Comparison of ENCODE assay signal across 3 cellular contexts in genomic region chr1:53160924-53161378, GRCh38.
TF ChIP-seq lines count a peak whose summit lies in the region.

No MANE protein-coding gene starts in this region.

TF ChIP-seq in IMR-90, 13 proteins besides CTCF, POLR2A, EP300 and RAD21:
- TF ChIP-seq BHLHE40 (IDR thresholded peaks at IDR 0.05; ENCODE audit: low read depth, low read length) (no peak), MAZ (IDR thresholded peaks at IDR 0.05; ENCODE audit: borderline replicate concordance, low read depth, low read length) (no peak), ELK1 (IDR thresholded peaks at IDR 0.05; ENCODE audit: borderline replicate concordance, low read depth, low read length) (no peak), CEBPB (IDR thresholded peaks at IDR 0.05; ENCODE audit: low read depth, low read length) (no peak), RFX5 (IDR thresholded peaks at IDR 0.05; ENCODE audit: low read depth, low read length) (no peak), MXI1 (IDR thresholded peaks at IDR 0.05; ENCODE audit: borderline replicate concordance, low read depth, low read length) (no peak), FOS (IDR thresholded peaks at IDR 0.05; ENCODE audit: low read depth, low read length) (no peak)

TF ChIP-seq in H1, 55 proteins besides CTCF, POLR2A, EP300 and RAD21:
- no peak for TF ChIP-seq FOSL1 (IDR thresholded peaks at IDR 0.05; ENCODE audit: insufficient read depth, low read depth, low read length)
- TF ChIP-seq MAX (IDR thresholded peaks at IDR 0.05) = no peak
- no peak for TF ChIP-seq JUN (IDR thresholded peaks at IDR 0.05; ENCODE audit: low read depth, low read length)
- TF ChIP-seq SRF (IDR thresholded peaks at IDR 0.05; ENCODE audit: low read depth, low read length) = no peak
- no peak for TF ChIP-seq TBP (IDR thresholded peaks at IDR 0.05; ENCODE audit: low read depth, low read length)
- no peak for TF ChIP-seq BRCA1 (IDR thresholded peaks at IDR 0.05; ENCODE audit: low read depth, low read length)
- TF ChIP-seq SIRT6 (IDR thresholded peaks at IDR 0.05; ENCODE audit: low read length) = no peak
- no peak for TF ChIP-seq SAP30 (IDR thresholded peaks at IDR 0.05; ENCODE audit: insufficient read depth, insufficient replicate concordance, low read length)
- no peak for TF ChIP-seq TCF12 (IDR thresholded peaks at IDR 0.05; ENCODE audit: low read depth, low read length)
- TF ChIP-seq CBX8 (IDR thresholded peaks at IDR 0.05; ENCODE audit: borderline replicate concordance, low read depth, low read length) = no peak
- TF ChIP-seq ZNF274 (IDR thresholded peaks at IDR 0.05; ENCODE audit: borderline replicate concordance, extremely low read depth, low read length) = no peak
- TF ChIP-seq KDM1A (IDR thresholded peaks at IDR 0.05; ENCODE audit: borderline replicate concordance, low read length) = no peak
- TF ChIP-seq RFX5 (IDR thresholded peaks at IDR 0.05; ENCODE audit: borderline replicate concordance, low read depth, low read length) = no peak
- no peak for TF ChIP-seq CHD1 (IDR thresholded peaks at IDR 0.05; ENCODE audit: low read depth, low read length)
- no peak for TF ChIP-seq NRF1 (IDR thresholded peaks at IDR 0.05; ENCODE audit: low read depth, low read length)
- TF ChIP-seq KDM4A (IDR thresholded peaks at IDR 0.05; ENCODE audit: low read depth, low read length, severe bottlenecking) = no peak
- no peak for TF ChIP-seq EGR1 (IDR thresholded peaks at IDR 0.05; ENCODE audit: borderline replicate concordance, low read depth, low read length)
- TF ChIP-seq YY1 (IDR thresholded peaks at IDR 0.05; ENCODE audit: low read depth, low read length) = no peak

TF ChIP-seq in HepG2, 621 proteins besides CTCF, POLR2A, EP300 and RAD21 (continues in another document):
- TF ChIP-seq ZNF292 (CRISPR knock-in tag; IDR thresholded peaks at IDR 0.05; ENCODE audit: borderline replicate concordance, low read depth) (peak; percentile 97; the same call in 1 of the 2 replicates), RNF2 (conservative IDR thresholded peaks at IDR 0.05; ENCODE audit: low read depth) (peak; percentile 72; the same call in 1 of the 2 replicates), THRA (CRISPR knock-in tag; IDR thresholded peaks at IDR 0.05; ENCODE audit: borderline replicate concordance) (peak; percentile 85; the same call in 1 of the 2 replicates), ZNF564 (CRISPR knock-in tag; IDR thresholded peaks at IDR 0.05) (peak; percentile 70; the same call in 1 of the 2 replicates), SALL2 (CRISPR knock-in tag; IDR thresholded peaks at IDR 0.05) (peak; percentile 76), REST (IDR thresholded peaks at IDR 0.05; ENCODE audit: borderline replicate concordance in 1 of 2, low read depth in 1 of 2, low read length in 2 of 2) (peak in 1 of 2 experiments; percentile 66; a peak in 1 of 4 replicates), PBX3 (CRISPR knock-in tag; IDR thresholded peaks at IDR 0.05; ENCODE audit: borderline replicate concordance) (no peak), ZNF562 (CRISPR knock-in tag; IDR thresholded peaks at IDR 0.05; ENCODE audit: borderline replicate concordance) (no peak), PHF5A (CRISPR knock-in tag; IDR thresholded peaks at IDR 0.05; ENCODE audit: low read depth, unreplicated experiment) (peak; percentile 68), TIGD3 (CRISPR knock-in tag; IDR thresholded peaks at IDR 0.05; ENCODE audit: borderline replicate concordance) (0 out of 2 replicates have a peak, but pooled peaks have one; percentile 68), ZNF563 (CRISPR knock-in tag; IDR thresholded peaks at IDR 0.05) (no peak), IRF2 (CRISPR knock-in tag; IDR thresholded peaks at IDR 0.05) (peak; percentile 96), ZNF264 (CRISPR knock-in tag; IDR thresholded peaks at IDR 0.05) (peak; percentile 93), ZNF652 (CRISPR knock-in tag; IDR thresholded peaks at IDR 0.05; ENCODE audit: borderline replicate concordance, low read depth) (no peak), ZNF543 (CRISPR knock-in tag; IDR thresholded peaks at IDR 0.05) (peak; percentile 91), HNRNPUL1 (IDR thresholded peaks at IDR 0.05; ENCODE audit: low read depth, low read length) (no peak), ZNF280D (CRISPR knock-in tag; IDR thresholded peaks at IDR 0.05) (peak; percentile 97), DNMT3B (CRISPR knock-in tag; conservative IDR thresholded peaks at IDR 0.05) (no peak; the same call in 1 of the 2 replicates), ZNF784 (CRISPR knock-in tag; IDR thresholded peaks at IDR 0.05; ENCODE audit: borderline replicate concordance) (peak; percentile 28; the same call in 1 of the 2 replicates), ZNF44 (CRISPR knock-in tag; IDR thresholded peaks at IDR 0.05) (no peak), ATF7 (IDR thresholded peaks at IDR 0.05) (peak; percentile 62), ATF7 (CRISPR knock-in tag; IDR thresholded peaks at IDR 0.05) (peak; percentile 99), FOXP1 (IDR thresholded peaks at IDR 0.05) (no peak), FOXP1 (CRISPR knock-in tag; IDR thresholded peaks at IDR 0.05) (peak; percentile 87), ZMAT5 (CRISPR knock-in tag; IDR thresholded peaks at IDR 0.05; ENCODE audit: borderline replicate concordance, low read depth) (no peak; the same call in 1 of the 2 replicates), DRAP1 (CRISPR knock-in tag; IDR thresholded peaks at IDR 0.05) (0 out of 2 replicates have a peak, but pooled peaks have one; percentile 48), SMARCC2 (IDR thresholded peaks at IDR 0.05) (no peak), ZNF224 (CRISPR knock-in tag; IDR thresholded peaks at IDR 0.05) (0 out of 2 replicates have a peak, but pooled peaks have one; percentile 41), FOXK2 (IDR thresholded peaks at IDR 0.05) (peak; percentile 79), NFKB2 (CRISPR knock-in tag; IDR thresholded peaks at IDR 0.05; ENCODE audit: borderline replicate concordance) (peak; percentile 78; the same call in 1 of the 2 replicates), ZSCAN9 (CRISPR knock-in tag; IDR thresholded peaks at IDR 0.05; ENCODE audit: borderline replicate concordance) (peak; percentile 90; the same call in 1 of the 2 replicates), ZBTB14 (CRISPR knock-in tag; IDR thresholded peaks at IDR 0.05) (no peak), ZNF7 (CRISPR knock-in tag; IDR thresholded peaks at IDR 0.05) (no peak), TEF (CRISPR knock-in tag; IDR thresholded peaks at IDR 0.05) (no peak), ATF1 (CRISPR knock-in tag; IDR thresholded peaks at IDR 0.05) (peak; percentile 68; the same call in 1 of the 2 replicates), FOSL2 (CRISPR knock-in tag; IDR thresholded peaks at IDR 0.05) (peak; percentile 83), ATF4 (CRISPR knock-in tag; IDR thresholded peaks at IDR 0.05) (no peak)
